ENCODE assay signal across 8 cellular contexts in the genomic region with DNA sequence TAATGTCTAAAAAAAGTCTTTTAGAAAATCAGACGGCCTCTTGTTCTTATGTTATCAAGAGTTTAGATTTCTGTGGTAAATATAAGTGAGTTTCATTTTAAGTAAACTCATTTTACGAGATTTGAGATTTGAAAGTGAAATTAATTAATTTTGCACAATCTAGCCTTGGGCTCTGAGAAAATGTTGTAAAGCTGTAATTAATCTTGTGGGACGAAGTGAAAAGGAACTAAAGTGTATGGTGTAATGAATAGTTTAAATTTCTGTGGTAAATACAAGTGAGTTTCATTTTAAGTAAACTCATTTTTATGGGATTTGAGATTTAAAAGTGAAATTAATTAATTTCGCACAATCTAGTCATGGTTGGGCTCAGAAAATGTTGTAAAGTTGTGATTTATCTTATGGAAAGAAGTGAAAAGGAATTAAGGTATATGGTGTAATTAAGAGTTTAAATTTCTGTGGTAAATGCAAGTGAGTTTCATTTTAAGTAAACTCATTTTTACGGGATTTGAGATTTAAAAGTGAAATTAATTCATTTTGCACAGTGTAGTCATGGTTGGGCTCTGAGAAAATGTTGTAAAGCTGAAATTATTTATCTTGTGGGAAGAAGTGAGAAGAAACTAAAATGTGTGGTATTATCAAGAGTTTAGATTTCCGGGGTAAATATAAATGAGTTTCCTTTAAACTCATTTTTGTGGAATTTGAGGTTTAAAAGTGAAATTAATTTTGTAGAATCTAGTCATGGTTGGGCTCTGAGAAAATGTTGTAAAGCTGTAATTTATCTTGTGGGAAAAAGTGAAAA. TPM values are rescaled to one million over a fixed set of nuclear protein-coding genes. Genes with fewer than 3 reads are reported as not detected.
DNase-seq lines count a peak whose midpoint lies in the region; ATAC-seq and TF ChIP-seq lines count a peak whose summit lies in the region.

No MANE protein-coding gene starts in this region.

- no peaks in the 10 kb centered on the region for H3K36me3 ChIP-seq in skeletal muscle tissue (ENCODE audit: control insufficient read depth in 3 of 3, insufficient read depth in 3 of 3, low read length in 3 of 3)

- peak; percentile 1 for ATAC-seq in GM21723 (IDR thresholded peaks at IDR 0.05; ENCODE audit: unreplicated experiment)

- peak overlapping the region; percentile 59 for H3K4me3 ChIP-seq in WI38 (ENCODE audit: low read depth, low read length)
- peak overlapping the region; percentile 77 for H3K4me3 ChIP-seq in fibroblast of villous mesenchyme (ENCODE audit: low read depth, low read length)
- H3K4me3 ChIP-seq in skeletal muscle tissue (ENCODE audit: low read length in 3 of 3) = peak overlapping the region; percentile 73 to 84 (median 79)

- no peaks in the 10 kb centered on the region for H3K9me3 ChIP-seq in skeletal muscle tissue (ENCODE audit: control insufficient read depth in 3 of 3, low read length in 3 of 3)

- TF ChIP-seq CTCF in WI38 (IDR thresholded peaks at IDR 0.05; ENCODE audit: low read depth, low read length) (no peak), fibroblast of villous mesenchyme (IDR thresholded peaks at IDR 0.05; ENCODE audit: insufficient read depth, low read depth, low read length) (no peak)

- no peak overlapping the region for H3K27ac ChIP-seq in skeletal muscle tissue (ENCODE audit: low read depth, low read length)

- peaks cover 0 to 9% (median 2%) of the 10 kb centered on the region in 3 donors for H3K4me1 ChIP-seq in skeletal muscle tissue (ENCODE audit: control insufficient read depth in 3 of 3, insufficient read depth in 3 of 3, low read length in 3 of 3)

- H3K9ac ChIP-seq in skeletal muscle tissue (ENCODE audit: low read depth in 1 of 3, low read length in 3 of 3) = peak overlapping the region; percentile 90 to 93 (median 93)

- peak; percentile 34 for DNase-seq in fibroblast of villous mesenchyme (ENCODE audit: low read depth)
- no peak for DNase-seq in middle frontal gyrus (ENCODE audit: extremely low spot score, low spot score)
- DNase-seq in medulla oblongata (ENCODE audit: extremely low spot score) = no peak
- DNase-seq in cerebellar nuclear complex (lab: John Stamatoyannopoulos, UW) = no peak
- no peak for DNase-seq in DMS153 (lab: John Stamatoyannopoulos, UW)

- H3K27me3 ChIP-seq in skeletal muscle tissue (ENCODE audit: control insufficient read depth in 3 of 3, insufficient read depth in 3 of 3, low read length in 3 of 3) = no peaks in the 10 kb centered on the region

RNA-seq across cellular contexts. Expression of gene SCML1, which starts 1.6 kb away (rescaled TPM):
- 5.8 and 12.5 TPM in 2 replicates for total RNA-seq in fibroblast of villous mesenchyme
- 4.2 TPM for total RNA-seq in skeletal muscle tissue
